Comparison of ENCODE assay signal across 1 cellular context in the genomic region with DNA sequence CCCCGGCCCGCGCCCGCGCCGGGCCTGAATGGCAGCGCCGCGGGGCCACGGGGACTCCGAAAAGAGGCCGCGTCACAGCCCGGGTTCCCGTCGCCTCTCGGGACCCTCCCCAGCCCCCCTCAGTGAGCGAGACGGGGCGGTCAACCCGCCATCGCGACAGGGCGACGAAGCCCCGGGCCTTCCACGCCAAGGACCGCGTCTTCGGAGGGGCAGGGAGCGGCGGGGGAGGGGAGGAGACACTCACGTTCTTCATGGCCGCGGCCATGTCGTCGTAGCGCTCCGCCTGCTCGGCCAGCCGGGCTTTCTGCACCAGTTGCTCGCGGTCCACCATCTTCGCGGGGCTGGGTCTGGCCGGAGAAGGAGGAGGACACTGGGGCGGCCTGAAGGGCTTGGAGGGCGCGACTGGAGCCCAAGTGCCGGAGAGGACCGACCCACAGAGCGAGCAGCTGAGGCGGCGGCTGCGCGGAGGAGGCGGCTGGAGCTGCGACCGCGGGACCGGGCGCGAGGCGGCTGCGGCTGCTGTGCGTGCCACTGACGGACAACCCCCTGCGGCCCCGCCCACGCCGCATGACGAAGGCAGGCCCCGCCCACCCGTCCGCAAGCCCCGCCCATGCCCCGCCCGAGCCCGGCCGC.
TF ChIP-seq lines count a peak whose summit lies in the region.

A gene (minus strand): TSS at position 514 of the 633 bp plus-strand sequence. CDS start 183 bp downstream, at position 331.

TF ChIP-seq in K562, 482 proteins besides CTCF, POLR2A, EP300 and RAD21 (continued from another document):
- TF ChIP-seq, protein P1, sequence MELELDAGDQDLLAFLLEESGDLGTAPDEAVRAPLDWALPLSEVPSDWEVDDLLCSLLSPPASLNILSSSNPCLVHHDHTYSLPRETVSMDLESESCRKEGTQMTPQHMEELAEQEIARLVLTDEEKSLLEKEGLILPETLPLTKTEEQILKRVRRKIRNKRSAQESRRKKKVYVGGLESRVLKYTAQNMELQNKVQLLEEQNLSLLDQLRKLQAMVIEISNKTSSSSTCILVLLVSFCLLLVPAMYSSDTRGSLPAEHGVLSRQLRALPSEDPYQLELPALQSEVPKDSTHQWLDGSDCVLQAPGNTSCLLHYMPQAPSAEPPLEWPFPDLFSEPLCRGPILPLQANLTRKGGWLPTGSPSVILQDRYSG (tag; conservative IDR thresholded peaks at IDR 0.05; ENCODE audit: low read depth) = no peak
- peak; percentile 98 for TF ChIP-seq SUPT5H (IDR thresholded peaks at IDR 0.05)
- no peak for TF ChIP-seq MAFG (tag; conservative IDR thresholded peaks at IDR 0.05)
- TF ChIP-seq ZFP1 (CRISPR knock-in tag; IDR thresholded peaks at IDR 0.05) = no peak
- no peak for TF ChIP-seq ZNF41 (CRISPR knock-in tag; conservative IDR thresholded peaks at IDR 0.05)
- TF ChIP-seq RFX7 (CRISPR knock-in tag; IDR thresholded peaks at IDR 0.05) = no peak
- no peak for TF ChIP-seq PHF21A (IDR thresholded peaks at IDR 0.05; ENCODE audit: borderline replicate concordance, low read depth)
- TF ChIP-seq ZNF143 (CRISPR knock-in tag; IDR thresholded peaks at IDR 0.05) = no peak
- no peak for TF ChIP-seq CSDE1 (IDR thresholded peaks at IDR 0.05)
- TF ChIP-seq NFIX (CRISPR knock-in tag; IDR thresholded peaks at IDR 0.05; ENCODE audit: low read depth) = no peak
- TF ChIP-seq ARID2 (IDR thresholded peaks at IDR 0.05) = no peak
- peak; percentile 95; the same call in 1 of the 2 replicates for TF ChIP-seq NR4A1 (CRISPR knock-in tag; IDR thresholded peaks at IDR 0.05)
- no peak; the same call in 1 of the 2 replicates for TF ChIP-seq NR4A1 (tag; IDR thresholded peaks at IDR 0.05)
- TF ChIP-seq ATF7 (IDR thresholded peaks at IDR 0.05) = peak; percentile 76
- TF ChIP-seq, protein P2, sequence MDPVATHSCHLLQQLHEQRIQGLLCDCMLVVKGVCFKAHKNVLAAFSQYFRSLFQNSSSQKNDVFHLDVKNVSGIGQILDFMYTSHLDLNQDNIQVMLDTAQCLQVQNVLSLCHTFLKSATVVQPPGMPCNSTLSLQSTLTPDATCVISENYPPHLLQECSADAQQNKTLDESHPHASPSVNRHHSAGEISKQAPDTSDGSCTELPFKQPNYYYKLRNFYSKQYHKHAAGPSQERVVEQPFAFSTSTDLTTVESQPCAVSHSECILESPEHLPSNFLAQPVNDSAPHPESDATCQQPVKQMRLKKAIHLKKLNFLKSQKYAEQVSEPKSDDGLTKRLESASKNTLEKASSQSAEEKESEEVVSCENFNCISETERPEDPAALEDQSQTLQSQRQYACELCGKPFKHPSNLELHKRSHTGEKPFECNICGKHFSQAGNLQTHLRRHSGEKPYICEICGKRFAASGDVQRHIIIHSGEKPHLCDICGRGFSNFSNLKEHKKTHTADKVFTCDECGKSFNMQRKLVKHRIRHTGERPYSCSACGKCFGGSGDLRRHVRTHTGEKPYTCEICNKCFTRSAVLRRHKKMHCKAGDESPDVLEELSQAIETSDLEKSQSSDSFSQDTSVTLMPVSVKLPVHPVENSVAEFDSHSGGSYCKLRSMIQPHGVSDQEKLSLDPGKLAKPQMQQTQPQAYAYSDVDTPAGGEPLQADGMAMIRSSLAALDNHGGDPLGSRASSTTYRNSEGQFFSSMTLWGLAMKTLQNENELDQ (CRISPR knock-in tag; IDR thresholded peaks at IDR 0.05; ENCODE audit: borderline replicate concordance) = peak; percentile 77; the same call in 1 of the 2 replicates
- TF ChIP-seq SMARCE1 (IDR thresholded peaks at IDR 0.05) = no peak
- no peak for TF ChIP-seq MAFF (IDR thresholded peaks at IDR 0.05; ENCODE audit: low read length)
- TF ChIP-seq ZC3H4 (CRISPR knock-in tag; IDR thresholded peaks at IDR 0.05; ENCODE audit: borderline replicate concordance) = peak; percentile 63; the same call in 1 of the 2 replicates
- no peak for TF ChIP-seq PURB (CRISPR knock-in tag; IDR thresholded peaks at IDR 0.05; ENCODE audit: low read depth)
- no peak for TF ChIP-seq BDP1 (IDR thresholded peaks at IDR 0.05; ENCODE audit: insufficient read depth, insufficient read length)
- TF ChIP-seq, protein P3, sequence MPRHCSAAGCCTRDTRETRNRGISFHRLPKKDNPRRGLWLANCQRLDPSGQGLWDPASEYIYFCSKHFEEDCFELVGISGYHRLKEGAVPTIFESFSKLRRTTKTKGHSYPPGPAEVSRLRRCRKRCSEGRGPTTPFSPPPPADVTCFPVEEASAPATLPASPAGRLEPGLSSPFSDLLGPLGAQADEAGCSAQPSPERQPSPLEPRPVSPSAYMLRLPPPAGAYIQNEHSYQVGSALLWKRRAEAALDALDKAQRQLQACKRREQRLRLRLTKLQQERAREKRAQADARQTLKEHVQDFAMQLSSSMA (CRISPR knock-in tag; IDR thresholded peaks at IDR 0.05) = no peak
- TF ChIP-seq ZNF23 (CRISPR knock-in tag; IDR thresholded peaks at IDR 0.05) = no peak
- TF ChIP-seq, protein P4, sequence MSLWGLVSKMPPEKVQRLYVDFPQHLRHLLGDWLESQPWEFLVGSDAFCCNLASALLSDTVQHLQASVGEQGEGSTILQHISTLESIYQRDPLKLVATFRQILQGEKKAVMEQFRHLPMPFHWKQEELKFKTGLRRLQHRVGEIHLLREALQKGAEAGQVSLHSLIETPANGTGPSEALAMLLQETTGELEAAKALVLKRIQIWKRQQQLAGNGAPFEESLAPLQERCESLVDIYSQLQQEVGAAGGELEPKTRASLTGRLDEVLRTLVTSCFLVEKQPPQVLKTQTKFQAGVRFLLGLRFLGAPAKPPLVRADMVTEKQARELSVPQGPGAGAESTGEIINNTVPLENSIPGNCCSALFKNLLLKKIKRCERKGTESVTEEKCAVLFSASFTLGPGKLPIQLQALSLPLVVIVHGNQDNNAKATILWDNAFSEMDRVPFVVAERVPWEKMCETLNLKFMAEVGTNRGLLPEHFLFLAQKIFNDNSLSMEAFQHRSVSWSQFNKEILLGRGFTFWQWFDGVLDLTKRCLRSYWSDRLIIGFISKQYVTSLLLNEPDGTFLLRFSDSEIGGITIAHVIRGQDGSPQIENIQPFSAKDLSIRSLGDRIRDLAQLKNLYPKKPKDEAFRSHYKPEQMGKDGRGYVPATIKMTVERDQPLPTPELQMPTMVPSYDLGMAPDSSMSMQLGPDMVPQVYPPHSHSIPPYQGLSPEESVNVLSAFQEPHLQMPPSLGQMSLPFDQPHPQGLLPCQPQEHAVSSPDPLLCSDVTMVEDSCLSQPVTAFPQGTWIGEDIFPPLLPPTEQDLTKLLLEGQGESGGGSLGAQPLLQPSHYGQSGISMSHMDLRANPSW (CRISPR knock-in tag; IDR thresholded peaks at IDR 0.05) = 0 out of 2 replicates have a peak, but pooled peaks have one; percentile 29
- TF ChIP-seq BRCA1 (IDR thresholded peaks at IDR 0.05) = no peak
- no peak for TF ChIP-seq BRCA1 (CRISPR knock-in tag; IDR thresholded peaks at IDR 0.05)
- no peak for TF ChIP-seq TEAD2 (tag; IDR thresholded peaks at IDR 0.05)
- TF ChIP-seq KAT7 (CRISPR knock-in tag; IDR thresholded peaks at IDR 0.05; ENCODE audit: borderline replicate concordance) = peak; percentile 60; the same call in 1 of the 2 replicates
- TF ChIP-seq ZNF217 (CRISPR knock-in tag; IDR thresholded peaks at IDR 0.05) = no peak
- 0 out of 4 replicates have a peak, but pooled peaks of 1 of the 2 experiments have one; percentile 42 for TF ChIP-seq TRIM24 (IDR thresholded peaks at IDR 0.05)
- TF ChIP-seq, protein P5, sequence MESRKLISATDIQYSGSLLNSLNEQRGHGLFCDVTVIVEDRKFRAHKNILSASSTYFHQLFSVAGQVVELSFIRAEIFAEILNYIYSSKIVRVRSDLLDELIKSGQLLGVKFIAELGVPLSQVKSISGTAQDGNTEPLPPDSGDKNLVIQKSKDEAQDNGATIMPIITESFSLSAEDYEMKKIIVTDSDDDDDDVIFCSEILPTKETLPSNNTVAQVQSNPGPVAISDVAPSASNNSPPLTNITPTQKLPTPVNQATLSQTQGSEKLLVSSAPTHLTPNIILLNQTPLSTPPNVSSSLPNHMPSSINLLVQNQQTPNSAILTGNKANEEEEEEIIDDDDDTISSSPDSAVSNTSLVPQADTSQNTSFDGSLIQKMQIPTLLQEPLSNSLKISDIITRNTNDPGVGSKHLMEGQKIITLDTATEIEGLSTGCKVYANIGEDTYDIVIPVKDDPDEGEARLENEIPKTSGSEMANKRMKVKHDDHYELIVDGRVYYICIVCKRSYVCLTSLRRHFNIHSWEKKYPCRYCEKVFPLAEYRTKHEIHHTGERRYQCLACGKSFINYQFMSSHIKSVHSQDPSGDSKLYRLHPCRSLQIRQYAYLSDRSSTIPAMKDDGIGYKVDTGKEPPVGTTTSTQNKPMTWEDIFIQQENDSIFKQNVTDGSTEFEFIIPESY (CRISPR knock-in tag; IDR thresholded peaks at IDR 0.05) = no peak
- no peak for TF ChIP-seq RHOXF2B (CRISPR knock-in tag; conservative IDR thresholded peaks at IDR 0.05)
- TF ChIP-seq, protein P6, sequence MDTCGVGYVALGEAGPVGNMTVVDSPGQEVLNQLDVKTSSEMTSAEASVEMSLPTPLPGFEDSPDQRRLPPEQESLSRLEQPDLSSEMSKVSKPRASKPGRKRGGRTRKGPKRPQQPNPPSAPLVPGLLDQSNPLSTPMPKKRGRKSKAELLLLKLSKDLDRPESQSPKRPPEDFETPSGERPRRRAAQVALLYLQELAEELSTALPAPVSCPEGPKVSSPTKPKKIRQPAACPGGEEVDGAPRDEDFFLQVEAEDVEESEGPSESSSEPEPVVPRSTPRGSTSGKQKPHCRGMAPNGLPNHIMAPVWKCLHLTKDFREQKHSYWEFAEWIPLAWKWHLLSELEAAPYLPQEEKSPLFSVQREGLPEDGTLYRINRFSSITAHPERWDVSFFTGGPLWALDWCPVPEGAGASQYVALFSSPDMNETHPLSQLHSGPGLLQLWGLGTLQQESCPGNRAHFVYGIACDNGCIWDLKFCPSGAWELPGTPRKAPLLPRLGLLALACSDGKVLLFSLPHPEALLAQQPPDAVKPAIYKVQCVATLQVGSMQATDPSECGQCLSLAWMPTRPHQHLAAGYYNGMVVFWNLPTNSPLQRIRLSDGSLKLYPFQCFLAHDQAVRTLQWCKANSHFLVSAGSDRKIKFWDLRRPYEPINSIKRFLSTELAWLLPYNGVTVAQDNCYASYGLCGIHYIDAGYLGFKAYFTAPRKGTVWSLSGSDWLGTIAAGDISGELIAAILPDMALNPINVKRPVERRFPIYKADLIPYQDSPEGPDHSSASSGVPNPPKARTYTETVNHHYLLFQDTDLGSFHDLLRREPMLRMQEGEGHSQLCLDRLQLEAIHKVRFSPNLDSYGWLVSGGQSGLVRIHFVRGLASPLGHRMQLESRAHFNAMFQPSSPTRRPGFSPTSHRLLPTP (IDR thresholded peaks at IDR 0.05; ENCODE audit: borderline replicate concordance, extremely low read depth, insufficient read length) = no peak
- no peak for TF ChIP-seq ZSCAN32 (CRISPR knock-in tag; IDR thresholded peaks at IDR 0.05)
- no peak; the same call in 1 of the 2 replicates for TF ChIP-seq HOXB6 (CRISPR knock-in tag; IDR thresholded peaks at IDR 0.05; ENCODE audit: borderline replicate concordance)
- TF ChIP-seq, protein P7, sequence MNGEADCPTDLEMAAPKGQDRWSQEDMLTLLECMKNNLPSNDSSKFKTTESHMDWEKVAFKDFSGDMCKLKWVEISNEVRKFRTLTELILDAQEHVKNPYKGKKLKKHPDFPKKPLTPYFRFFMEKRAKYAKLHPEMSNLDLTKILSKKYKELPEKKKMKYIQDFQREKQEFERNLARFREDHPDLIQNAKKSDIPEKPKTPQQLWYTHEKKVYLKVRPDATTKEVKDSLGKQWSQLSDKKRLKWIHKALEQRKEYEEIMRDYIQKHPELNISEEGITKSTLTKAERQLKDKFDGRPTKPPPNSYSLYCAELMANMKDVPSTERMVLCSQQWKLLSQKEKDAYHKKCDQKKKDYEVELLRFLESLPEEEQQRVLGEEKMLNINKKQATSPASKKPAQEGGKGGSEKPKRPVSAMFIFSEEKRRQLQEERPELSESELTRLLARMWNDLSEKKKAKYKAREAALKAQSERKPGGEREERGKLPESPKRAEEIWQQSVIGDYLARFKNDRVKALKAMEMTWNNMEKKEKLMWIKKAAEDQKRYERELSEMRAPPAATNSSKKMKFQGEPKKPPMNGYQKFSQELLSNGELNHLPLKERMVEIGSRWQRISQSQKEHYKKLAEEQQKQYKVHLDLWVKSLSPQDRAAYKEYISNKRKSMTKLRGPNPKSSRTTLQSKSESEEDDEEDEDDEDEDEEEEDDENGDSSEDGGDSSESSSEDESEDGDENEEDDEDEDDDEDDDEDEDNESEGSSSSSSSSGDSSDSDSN (IDR thresholded peaks at IDR 0.05; ENCODE audit: borderline replicate concordance in 1 of 2, low read depth in 2 of 2, low read length in 2 of 2) = peak in 1 of 2 experiments; percentile 79; a peak in 2 of 4 replicates
- TF ChIP-seq NBN (IDR thresholded peaks at IDR 0.05; ENCODE audit: low read depth) = peak; percentile 54; the same call in 1 of the 2 replicates
- no peak for TF ChIP-seq ZNF780A (CRISPR knock-in tag; IDR thresholded peaks at IDR 0.05)
- TF ChIP-seq NFE2 (IDR thresholded peaks at IDR 0.05; ENCODE audit: low read depth) = no peak
- TF ChIP-seq, protein P8, sequence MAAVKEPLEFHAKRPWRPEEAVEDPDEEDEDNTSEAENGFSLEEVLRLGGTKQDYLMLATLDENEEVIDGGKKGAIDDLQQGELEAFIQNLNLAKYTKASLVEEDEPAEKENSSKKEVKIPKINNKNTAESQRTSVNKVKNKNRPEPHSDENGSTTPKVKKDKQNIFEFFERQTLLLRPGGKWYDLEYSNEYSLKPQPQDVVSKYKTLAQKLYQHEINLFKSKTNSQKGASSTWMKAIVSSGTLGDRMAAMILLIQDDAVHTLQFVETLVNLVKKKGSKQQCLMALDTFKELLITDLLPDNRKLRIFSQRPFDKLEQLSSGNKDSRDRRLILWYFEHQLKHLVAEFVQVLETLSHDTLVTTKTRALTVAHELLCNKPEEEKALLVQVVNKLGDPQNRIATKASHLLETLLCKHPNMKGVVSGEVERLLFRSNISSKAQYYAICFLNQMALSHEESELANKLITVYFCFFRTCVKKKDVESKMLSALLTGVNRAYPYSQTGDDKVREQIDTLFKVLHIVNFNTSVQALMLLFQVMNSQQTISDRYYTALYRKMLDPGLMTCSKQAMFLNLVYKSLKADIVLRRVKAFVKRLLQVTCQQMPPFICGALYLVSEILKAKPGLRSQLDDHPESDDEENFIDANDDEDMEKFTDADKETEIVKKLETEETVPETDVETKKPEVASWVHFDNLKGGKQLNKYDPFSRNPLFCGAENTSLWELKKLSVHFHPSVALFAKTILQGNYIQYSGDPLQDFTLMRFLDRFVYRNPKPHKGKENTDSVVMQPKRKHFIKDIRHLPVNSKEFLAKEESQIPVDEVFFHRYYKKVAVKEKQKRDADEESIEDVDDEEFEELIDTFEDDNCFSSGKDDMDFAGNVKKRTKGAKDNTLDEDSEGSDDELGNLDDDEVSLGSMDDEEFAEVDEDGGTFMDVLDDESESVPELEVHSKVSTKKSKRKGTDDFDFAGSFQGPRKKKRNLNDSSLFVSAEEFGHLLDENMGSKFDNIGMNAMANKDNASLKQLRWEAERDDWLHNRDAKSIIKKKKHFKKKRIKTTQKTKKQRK (IDR thresholded peaks at IDR 0.05; ENCODE audit: borderline replicate concordance, low read depth, low read length) = no peak
- no peak for TF ChIP-seq HNRNPK (IDR thresholded peaks at IDR 0.05; ENCODE audit: low read depth, low read length, poor library complexity, severe bottlenecking)
- no peak for TF ChIP-seq ZNF586 (CRISPR knock-in tag; conservative IDR thresholded peaks at IDR 0.05)
- TF ChIP-seq POLR2AphosphoS2 (IDR thresholded peaks at IDR 0.05; ENCODE audit: low read length) = peak; percentile 55; the same call in 1 of the 2 replicates
